1 cellular context compared by ENCODE assay signal in the genomic region with DNA sequence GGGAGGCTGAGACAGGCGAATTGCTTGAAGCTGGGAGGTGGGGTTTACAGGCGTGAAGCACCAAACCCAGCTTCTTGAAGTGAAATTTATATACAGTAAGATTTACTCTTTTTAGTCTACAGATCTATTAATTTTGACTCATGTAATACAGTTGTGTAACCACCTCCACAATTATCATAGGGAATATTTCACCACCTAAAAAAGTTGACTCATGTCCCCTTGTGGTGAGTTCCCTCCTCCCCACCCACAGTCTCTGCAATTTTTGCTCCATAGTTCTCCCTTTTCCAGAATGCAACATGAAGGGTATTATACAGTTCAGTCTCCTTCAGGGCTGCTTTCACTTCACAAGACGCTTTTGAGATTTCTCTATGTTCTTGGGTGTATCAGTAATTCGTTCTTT.
TF ChIP-seq lines count a peak whose summit lies in the region.

No MANE protein-coding gene starts in this region.

TF ChIP-seq in SK-N-SH treated with all-trans-retinoic acid at 6 μM for 48 hours, 23 proteins besides CTCF, POLR2A, EP300 and RAD21 (continued from another document):
- TF ChIP-seq ZNF565 (CRISPR knock-in tag; conservative IDR thresholded peaks at IDR 0.05; ENCODE audit: low read depth) (no peak), GLIS3 (CRISPR knock-in tag; IDR thresholded peaks at IDR 0.05) (no peak), CREB5 (CRISPR knock-in tag; IDR thresholded peaks at IDR 0.05; ENCODE audit: low read depth) (no peak), CSRNP3 (CRISPR knock-in tag; IDR thresholded peaks at IDR 0.05) (no peak), ZFP30 (CRISPR knock-in tag; IDR thresholded peaks at IDR 0.05) (no peak), PPARA (CRISPR knock-in tag; IDR thresholded peaks at IDR 0.05; ENCODE audit: borderline replicate concordance) (no peak), OSR1 (CRISPR knock-in tag; IDR thresholded peaks at IDR 0.05) (no peak), CSDC2 (CRISPR knock-in tag; IDR thresholded peaks at IDR 0.05) (no peak), TOX (CRISPR knock-in tag; IDR thresholded peaks at IDR 0.05; ENCODE audit: borderline replicate concordance) (no peak), RARB (CRISPR knock-in tag; IDR thresholded peaks at IDR 0.05) (no peak), BACH2 (CRISPR knock-in tag; IDR thresholded peaks at IDR 0.05; ENCODE audit: borderline replicate concordance) (no peak), TSHZ2 (CRISPR knock-in tag; IDR thresholded peaks at IDR 0.05) (no peak)
- TF ChIP-seq, protein P1, sequence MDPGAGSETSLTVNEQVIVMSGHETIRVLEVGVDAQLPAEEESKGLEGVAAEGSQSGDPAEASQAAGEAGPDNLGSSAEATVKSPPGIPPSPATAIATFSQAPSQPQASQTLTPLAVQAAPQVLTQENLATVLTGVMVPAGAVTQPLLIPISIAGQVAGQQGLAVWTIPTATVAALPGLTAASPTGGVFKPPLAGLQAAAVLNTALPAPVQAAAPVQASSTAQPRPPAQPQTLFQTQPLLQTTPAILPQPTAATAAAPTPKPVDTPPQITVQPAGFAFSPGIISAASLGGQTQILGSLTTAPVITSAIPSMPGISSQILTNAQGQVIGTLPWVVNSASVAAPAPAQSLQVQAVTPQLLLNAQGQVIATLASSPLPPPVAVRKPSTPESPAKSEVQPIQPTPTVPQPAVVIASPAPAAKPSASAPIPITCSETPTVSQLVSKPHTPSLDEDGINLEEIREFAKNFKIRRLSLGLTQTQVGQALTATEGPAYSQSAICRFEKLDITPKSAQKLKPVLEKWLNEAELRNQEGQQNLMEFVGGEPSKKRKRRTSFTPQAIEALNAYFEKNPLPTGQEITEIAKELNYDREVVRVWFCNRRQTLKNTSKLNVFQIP (CRISPR knock-in tag; IDR thresholded peaks at IDR 0.05; ENCODE audit: borderline replicate concordance, low read depth), result no peak
TF ChIP-seq in SK-N-SH treated with all-trans-retinoic acid at 6 μM for 48 hours: peak in this region for 0.
